In genomic region chr1:116679828-116680628, GRCh38 we compare ENCODE assay signal across 19 cellular contexts. TPM values are rescaled to one million over a fixed set of nuclear protein-coding genes. Genes with fewer than 3 reads are reported as not detected.
DNase-seq lines count a peak whose midpoint lies in the region; ATAC-seq and TF ChIP-seq lines count a peak whose summit lies in the region.
"Had no signal": no experiment of that assay in that cellular context is flagged by ENCODE, and none has a peak within 500 bp of the region (broad histone marks: within the 10 kb centered on the region; RNA-seq: fewer than 3 reads in every experiment).

No MANE protein-coding gene starts in this region.

- H3K27me3 Mint-ChIP-seq in brain, result no peaks in the 10 kb centered on the region
- H3K27me3 Mint-ChIP-seq in stimulated activated naive CD8-positive, alpha-beta T cell treated with anti-CD3 and anti-CD28 coated beads, Interleukin-15, amount 100 ng/mL, for 72 hours, result peaks cover 22% of the 10 kb centered on the region
- peaks cover 19 to 29% of the 10 kb centered on the region in 2 donors for H3K27me3 Mint-ChIP-seq in natural killer cell treated with Interleukin-12 subunit alpha and Interleukin-12 subunit beta and Interleukin-15 and Interleukin-18, amount 100 ng/mL, for 72 hours

- peak overlapping the region; percentile 11 for H3K27ac ChIP-seq in mesodermal cell (ENCODE audit: low read depth, low read length, severe bottlenecking)

- no peaks in the 10 kb centered on the region for H3K36me3 ChIP-seq in mesodermal cell (ENCODE audit: control insufficient read depth, insufficient read depth, low read length)

- 91 to 95% methylated on average over 3 to 4 of the region's 4 CpGs for WGBS in mesodermal cell (ENCODE audit: insufficient coverage in 2 of 2), 2 experiments

- H3K36me3 Mint-ChIP-seq in brain, result no peaks in the 10 kb centered on the region
- no peaks in the 10 kb centered on the region for H3K36me3 Mint-ChIP-seq in natural killer cell treated with Interleukin-12 subunit alpha and Interleukin-12 subunit beta and Interleukin-15 and Interleukin-18, amount 100 ng/mL, for 72 hours
- H3K36me3 Mint-ChIP-seq: CD4-positive, CD25-positive, alpha-beta regulatory T cell had no signal

- H3K9me3 ChIP-seq in mesodermal cell (ENCODE audit: control insufficient read depth, low read length), result no peaks in the 10 kb centered on the region

- no peak overlapping the region for H3K4me3 ChIP-seq in mesodermal cell (ENCODE audit: extremely low read depth, insufficient read depth, low read length, poor library complexity, severe bottlenecking)
- H3K4me3 ChIP-seq: SK-N-MC had no signal

- H3K4me1 Mint-ChIP-seq in brain, result peaks cover 18% of the 10 kb centered on the region
- no peaks in the 10 kb centered on the region for H3K4me1 Mint-ChIP-seq in stimulated activated naive CD8-positive, alpha-beta T cell treated with anti-CD3 and anti-CD28 coated beads, Interleukin-15, amount 100 ng/mL, for 72 hours
- H3K4me1 Mint-ChIP-seq in natural killer cell treated with Interleukin-12 subunit alpha and Interleukin-12 subunit beta and Interleukin-15 and Interleukin-18, amount 100 ng/mL, for 72 hours (ENCODE audit: low read depth in 2 of 2), result no peaks in the 10 kb centered on the region
- H3K4me1 Mint-ChIP-seq: CD4-positive, CD25-positive, alpha-beta regulatory T cell had no signal

- peak overlapping the region; percentile 11 to 91 (median 62) for H3K27ac Mint-ChIP-seq in brain
- no peak overlapping the region for H3K27ac Mint-ChIP-seq in stimulated activated naive CD8-positive, alpha-beta T cell treated with anti-CD3 and anti-CD28 coated beads, Interleukin-15, amount 100 ng/mL, for 72 hours
- H3K27ac Mint-ChIP-seq in natural killer cell treated with Interleukin-12 subunit alpha and Interleukin-12 subunit beta and Interleukin-15 and Interleukin-18, amount 100 ng/mL, for 72 hours, result no peak overlapping the region
- H3K27ac Mint-ChIP-seq: CD4-positive, CD25-positive, alpha-beta regulatory T cell had no signal

- DNase-seq in OCI-M1 (lab: John Stamatoyannopoulos, UW) (peak; percentile 94), D341Med (ENCODE audit: low spot score) (no peak)
- no peak for DNase-seq in stimulated activated naive CD8-positive, alpha-beta T cell treated with anti-CD3 and anti-CD28 coated beads, Interleukin-15, amount 100 ng/mL, for 72 hours
- DNase-seq in natural killer cell treated with Interleukin-12 subunit alpha and Interleukin-12 subunit beta and Interleukin-15 and Interleukin-18, amount 100 ng/mL, for 72 hours (ENCODE audit: low spot score), result no peak
- DNase-seq: ACHN; AML-193; CD4-positive, CD25-positive, alpha-beta regulatory T cell; GOT3; NCI-H1105 treated with DMSO at 0.1 percent for 48 hours; NCI-H1694; NCI-H510A; NCI-H774; SHP77 had no signal

- H3K9me3 Mint-ChIP-seq in brain, result peaks cover 0 to 4% (median 0%) of the 10 kb centered on the region in 5 experiments
- no peaks in the 10 kb centered on the region for H3K9me3 Mint-ChIP-seq in stimulated activated naive CD8-positive, alpha-beta T cell treated with anti-CD3 and anti-CD28 coated beads, Interleukin-15, amount 100 ng/mL, for 72 hours
- no peaks in the 10 kb centered on the region for H3K9me3 Mint-ChIP-seq in natural killer cell treated with Interleukin-12 subunit alpha and Interleukin-12 subunit beta and Interleukin-15 and Interleukin-18, amount 100 ng/mL, for 72 hours

- no peak for TF ChIP-seq CTCF in brain (conservative IDR thresholded peaks at IDR 0.05)

- H3K4me3 Mint-ChIP-seq in brain, result no peak overlapping the region
- H3K4me3 Mint-ChIP-seq in stimulated activated naive CD8-positive, alpha-beta T cell treated with anti-CD3 and anti-CD28 coated beads, Interleukin-15, amount 100 ng/mL, for 72 hours, result no peak overlapping the region
- no peak overlapping the region for H3K4me3 Mint-ChIP-seq in natural killer cell treated with Interleukin-12 subunit alpha and Interleukin-12 subunit beta and Interleukin-15 and Interleukin-18, amount 100 ng/mL, for 72 hours
- H3K4me3 Mint-ChIP-seq: CD4-positive, CD25-positive, alpha-beta regulatory T cell had no signal

- no peak for ATAC-seq in stimulated activated naive CD8-positive, alpha-beta T cell treated with anti-CD3 and anti-CD28 coated beads, Interleukin-15, amount 100 ng/mL, for 72 hours
- ATAC-seq in natural killer cell treated with Interleukin-12 subunit alpha and Interleukin-12 subunit beta and Interleukin-15 and Interleukin-18, amount 100 ng/mL, for 72 hours, result no peak
- ATAC-seq in GM19452 (IDR thresholded peaks at IDR 0.05; ENCODE audit: unreplicated experiment), result no peak
- ATAC-seq: HCT116 had no signal

- no peaks in the 10 kb centered on the region for H3K4me1 ChIP-seq in mesodermal cell (ENCODE audit: control insufficient read depth, insufficient read depth, low read length, poor library complexity, severe bottlenecking)

RNA-seq across cellular contexts. Expression of gene IGSF3, which starts 12.5 kb away (rescaled TPM):
- polyA plus RNA-seq in brain (ENCODE audit: insufficient read depth, low read depth, low replicate concordance), result 25.4 TPM
- polyA plus RNA-seq in mesodermal cell (2013, experiment 1 of 2), result 33.5 TPM
- polyA plus RNA-seq in mesodermal cell (2013, experiment 2 of 2), result 29.6 TPM
- total RNA-seq in natural killer cell treated with Interleukin-12 subunit alpha and Interleukin-12 subunit beta and Interleukin-15 and Interleukin-18, amount 100 ng/mL, for 72 hours, result under 1 TPM; 0.24 to 0.36 TPM
- total RNA-seq: OCI-LY7 had no signal

Comparison
In these comparisons a context has a peak if more than half of its experiments do, and no peak if none do; other contexts are left out.
1. H3K27ac Mint-ChIP-seq: peak in brain (5 of 5); none in stimulated activated naive CD8-positive, alpha-beta T cell treated with anti-CD3 and anti-CD28 coated beads, Interleukin-15, amount 100 ng/mL, for 72 hours (0 of 2) and natural killer cell treated with Interleukin-12 subunit alpha and Interleukin-12 subunit beta and Interleukin-15 and Interleukin-18, amount 100 ng/mL, for 72 hours (0 of 2).